19 cellular contexts compared by ENCODE assay signal in genomic region chr7:3537210-3537875, GRCh38.
DNase-seq lines count a peak whose midpoint lies in the region; ATAC-seq and TF ChIP-seq lines count a peak whose summit lies in the region.
"Had no signal": no experiment of that assay in that cellular context is flagged by ENCODE, and none has a peak within 500 bp of the region (broad histone marks: within the 10 kb centered on the region; RNA-seq: fewer than 3 reads in every experiment).

No MANE protein-coding gene starts in this region.

- peak; percentile 61 for ATAC-seq in esophagus mucosa
- no peak for ATAC-seq in SK-N-SH treated with all-trans-retinoic acid at 6 μM for 48 hours
- no peak for ATAC-seq in HG02970 (IDR thresholded peaks at IDR 0.05; ENCODE audit: low FRiP score, unreplicated experiment)
- ATAC-seq: activated CD4-positive, alpha-beta T cell treated with anti-CD3 and anti-CD28 coated beads for 36 hours; sciatic nerve had no signal

- 94% methylated on average over 2 of the region's 6 CpGs for WGBS in mesodermal cell (ENCODE audit: insufficient coverage in 2 of 2), 2 experiments

- H3K36me3 ChIP-seq in mesodermal cell (ENCODE audit: control insufficient read depth, insufficient read depth, low read length), result no peaks in the 10 kb centered on the region
- H3K36me3 ChIP-seq: colonic mucosa had no signal

- DNase-seq in ELR (ENCODE audit: low read depth) (peak; percentile 46), RKO (ENCODE audit: low spot score) (peak; percentile 13), OCI-M2 (lab: John Stamatoyannopoulos, UW; ENCODE audit: unreplicated experiment) (no peak)
- DNase-seq in NK-92 treated with Interleukin-12 subunit alpha and Interleukin-12 subunit beta, amount 100 ng/mL, for 24 hours (lab: John Stamatoyannopoulos, UW), result no peak
- DNase-seq: activated CD4-positive, alpha-beta T cell treated with anti-CD3 and anti-CD28 coated beads for 36 hours; activated naive CD8-positive, alpha-beta T cell treated with anti-CD3 and anti-CD28 coated beads for 36 hours; activated T-cell treated with anti-CD3 and anti-CD28 coated beads for 4 hours; Calu3; colonic mucosa; NCI-H2081; NCI-H69; RPMI8226; stimulated activated CD4-positive, alpha-beta T cell treated with anti-CD3 and anti-CD28 coated beads, Interleukin-4, amount 100 ng/mL, for 24 hours; T-helper 9 cell had no signal

- H3K4me1 ChIP-seq in mesodermal cell (ENCODE audit: control insufficient read depth, insufficient read depth, low read length, poor library complexity, severe bottlenecking), result no peaks in the 10 kb centered on the region
- H3K4me1 ChIP-seq: colonic mucosa had no signal

- no peak overlapping the region for H3K4me3 ChIP-seq in mesodermal cell (ENCODE audit: extremely low read depth, insufficient read depth, low read length, poor library complexity, severe bottlenecking)
- H3K4me3 ChIP-seq: colonic mucosa had no signal

- H3K9me3 ChIP-seq in mesodermal cell (ENCODE audit: control insufficient read depth, low read length), result no peaks in the 10 kb centered on the region
- H3K9me3 ChIP-seq: colonic mucosa had no signal

- peak overlapping the region; percentile 51 for H3K27ac ChIP-seq in mesodermal cell (ENCODE audit: low read depth, low read length, severe bottlenecking)
- H3K27ac ChIP-seq: colonic mucosa had no signal

TF ChIP-seq in SK-N-SH treated with all-trans-retinoic acid at 6 μM for 48 hours, 23 proteins besides CTCF, POLR2A, EP300 and RAD21:
- TF ChIP-seq RARB (CRISPR knock-in tag; IDR thresholded peaks at IDR 0.05), result no peak
- TF ChIP-seq TSHZ2 (CRISPR knock-in tag; IDR thresholded peaks at IDR 0.05), result no peak
- no peak for TF ChIP-seq BACH2 (CRISPR knock-in tag; IDR thresholded peaks at IDR 0.05; ENCODE audit: borderline replicate concordance)

Comparison
In these comparisons a context has a peak if more than half of its experiments do, and no peak if none do; other contexts are left out.
1. DNase-seq: peak in ELR (single experiment) and RKO (single experiment); none in NK-92 treated with Interleukin-12 subunit alpha and Interleukin-12 subunit beta, amount 100 ng/mL, for 24 hours (single experiment) and OCI-M2 (single experiment).